In genomic region chr19:6047741-6048231, GRCh38 we compare ENCODE assay signal across 8 cellular contexts.
DNase-seq lines count a peak whose midpoint lies in the region; ATAC-seq and TF ChIP-seq lines count a peak whose summit lies in the region.

No MANE protein-coding gene starts in this region.

- H3K27ac ChIP-seq in mammary epithelial cell (ENCODE audit: insufficient read depth, low read depth, low read length) = no peak overlapping the region
- H3K27ac ChIP-seq in lung (ENCODE audit: low read depth in 1 of 2, low read length in 1 of 2) = no peak overlapping the region

- H3K9ac ChIP-seq in mammary epithelial cell (ENCODE audit: insufficient read depth, low read length) = no peak overlapping the region

- intact Hi-C loops in mammary epithelial cell (cut with micrococcal nuclease) = loop anchor here (1.0 to 10.0 kb wide), 4 partner anchors 60 to 467 kb away; no protein-coding TSS in a partner anchor

- TF ChIP-seq CTCF in mammary epithelial cell (conservative IDR thresholded peaks at IDR 0.05 in 1 of 2, IDR thresholded peaks at IDR 0.05 in 1 of 2; ENCODE audit: extremely low read depth in 1 of 2, insufficient read depth in 1 of 2, low read depth in 1 of 2, low read length in 2 of 2) (peak; percentile 56 to 70), lung (IDR thresholded peaks at IDR 0.05; ENCODE audit: control extremely low read depth, extremely low read depth) (peak; percentile 44)

- H3K27me3 ChIP-seq in mammary epithelial cell (ENCODE audit: insufficient read depth, low read length) = no peaks in the 10 kb centered on the region
- H3K27me3 ChIP-seq in lung (ENCODE audit: control insufficient read depth, insufficient read depth) = no peaks in the 10 kb centered on the region

- H3K9me3 ChIP-seq in mammary epithelial cell (replicated peaks; ENCODE audit: insufficient read depth, low read length) = no peaks in the 10 kb centered on the region
- no peaks in the 10 kb centered on the region for H3K9me3 ChIP-seq in lung (ENCODE audit: control insufficient read depth in 2 of 2, insufficient read depth in 1 of 2, low read length in 1 of 2)

- H2AFZ ChIP-seq in mammary epithelial cell (ENCODE audit: low read depth, low read length) = no peak overlapping the region

- CTCF ChIA-PET in mammary epithelial cell (lab: Charles Lee; ENCODE audit: low non-redundant PET) = interaction anchor here (1.2 kb wide), 1 partner anchor 78 kb away, joined by 13 read pairs; no protein-coding TSS in a partner anchor

- dilution Hi-C loops in mammary epithelial cell (cut with HindIII; ENCODE audit: low sequenced_read_pairs) = no loop called here

- in situ Hi-C loops in mammary epithelial cell (cut with MboI; ENCODE audit: low sequenced_read_pairs in 2 of 2) = loop anchor here in 1 of 2 donors (5.0 kb wide), 1 partner anchor 75 kb away; no protein-coding TSS in a partner anchor

- H4K20me1 ChIP-seq in mammary epithelial cell (ENCODE audit: insufficient read depth, low read length) = no peaks in the 10 kb centered on the region

- peaks cover 8% of the 10 kb centered on the region for H3K79me2 ChIP-seq in mammary epithelial cell (ENCODE audit: insufficient read depth, low read length)

- H3K4me2 ChIP-seq in mammary epithelial cell (ENCODE audit: insufficient read depth, low read depth, low read length) = no peak overlapping the region

- 67% methylated on average over 6 of the region's 8 CpGs for WGBS in mammary epithelial cell (ENCODE audit: low coverage, missing lambda C conversion rate)
- WGBS in lung, 2 donors = 51 to 54% methylated on average over 8 of the region's 8 CpGs

- ATAC-seq in lung (ENCODE audit: insufficient read depth, low FRiP score) = no peak
- ATAC-seq in HG03095 (IDR thresholded peaks at IDR 0.05; ENCODE audit: unreplicated experiment) = no peak
- no peak for ATAC-seq in GM21619 (IDR thresholded peaks at IDR 0.05; ENCODE audit: unreplicated experiment)

- BruUV-seq in mammary epithelial cell (replicated peaks; lab: Mats Ljungman, UMichigan) = no TSS peak

- no peaks in the 10 kb centered on the region for H3K36me3 ChIP-seq in mammary epithelial cell (ENCODE audit: insufficient read depth, low read length)
- H3K36me3 ChIP-seq in lung (ENCODE audit: control insufficient read depth in 2 of 2, insufficient read depth in 2 of 2, low read length in 2 of 2) = peaks cover 0 to 6% of the 10 kb centered on the region in 2 donors

- no peak overlapping the region for H3K4me3 ChIP-seq in mammary epithelial cell (replicated peaks in 1 of 3; ENCODE audit: insufficient read depth in 1 of 3, low read depth in 2 of 3, low read length in 3 of 3)
- H3K4me3 ChIP-seq in lung = no peak overlapping the region

- peak; percentile 63 for DNase-seq in DMS53 (lab: John Stamatoyannopoulos, UW)
- no peak for DNase-seq in DMS53 treated with DMSO at 0.1 percent for 48 hours (lab: John Stamatoyannopoulos, UW; ENCODE audit: unreplicated experiment)
- peak; percentile 42 for DNase-seq in NCI-H460 (ENCODE audit: extremely low read depth, low read depth)
- DNase-seq in mammary epithelial cell = no peak
- peak; percentile 28 for DNase-seq in lung (ENCODE audit: low spot score)
- DNase-seq in NCI-H1436 (lab: John Stamatoyannopoulos, UW) = no peak

- H3K4me1 ChIP-seq in mammary epithelial cell (ENCODE audit: insufficient read depth, low read length) = no peaks in the 10 kb centered on the region
- peaks cover 0 to 2% of the 10 kb centered on the region in 2 donors for H3K4me1 ChIP-seq in lung (ENCODE audit: control insufficient read depth in 2 of 2, insufficient read depth in 2 of 2, low read length in 2 of 2)

Comparison
In these comparisons a context has a peak if more than half of its experiments do, and no peak if none do; other contexts are left out.
1. DNase-seq: peak in DMS53 (single experiment), NCI-H460 (single experiment) and lung (single experiment); none in DMS53 treated with DMSO at 0.1 percent for 48 hours (single experiment), mammary epithelial cell (single experiment) and NCI-H1436 (single experiment).